In the genomic region with DNA sequence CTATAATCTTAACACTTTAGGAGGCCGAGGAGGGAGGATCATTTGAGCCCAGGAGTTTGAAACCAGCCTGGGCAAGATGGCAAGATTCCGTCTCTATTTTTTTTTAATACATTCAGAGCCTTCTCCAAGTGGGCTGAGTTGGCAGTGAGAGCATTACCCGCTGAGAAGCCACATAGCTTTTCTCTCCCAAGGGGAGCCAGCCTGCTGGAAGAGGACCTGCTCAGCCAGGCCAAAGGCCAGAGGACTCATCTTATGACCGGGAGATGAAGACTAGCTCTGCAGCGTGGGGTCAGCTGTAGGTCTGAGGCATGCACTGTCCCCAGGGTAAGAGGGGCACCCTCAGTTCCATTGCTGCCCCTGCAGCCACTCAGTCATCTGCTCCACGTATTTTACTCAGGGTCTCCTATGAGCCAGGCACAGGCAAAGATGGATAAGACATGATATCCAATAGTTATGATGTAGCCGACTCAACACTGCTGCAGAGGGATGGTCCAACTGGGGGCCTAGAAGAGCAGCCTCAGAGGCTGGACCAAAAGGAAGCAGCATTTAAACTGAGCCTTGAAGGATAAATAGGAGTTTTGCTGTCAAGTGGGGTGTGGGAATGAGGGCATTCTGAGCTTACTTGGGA, we compare ENCODE assay signal across 12 cellular contexts. TPM values are rescaled to one million over a fixed set of nuclear protein-coding genes. Genes with fewer than 3 reads are reported as not detected.
DNase-seq lines count a peak whose midpoint lies in the region; ATAC-seq and TF ChIP-seq lines count a peak whose summit lies in the region.
"Had no signal": no experiment of that assay in that cellular context is flagged by ENCODE, and none has a peak within 500 bp of the region (broad histone marks: within the 10 kb centered on the region; RNA-seq: fewer than 3 reads in every experiment).

No MANE protein-coding gene starts in this region.

- H3K4me3 ChIP-seq in upper lobe of left lung, result no peak overlapping the region
- H3K4me3 ChIP-seq in effector memory CD4-positive, alpha-beta T cell (ENCODE audit: insufficient read depth, low read depth, low read length, poor library complexity, severe bottlenecking), result no peak overlapping the region

- H3K23ac ChIP-seq in H9 (ENCODE audit: insufficient read length, low read depth, low read length), result no peak overlapping the region

- H3K27me3 Mint-ChIP-seq in CD4-positive, alpha-beta T cell, result peaks cover 40% of the 10 kb centered on the region
- H3K27me3 Mint-ChIP-seq in H9 (ENCODE audit: low read depth) (peaks cover 11% of the 10 kb centered on the region), neural crest cell (ENCODE audit: low read depth) (peaks cover 6% of the 10 kb centered on the region)
- H3K27me3 Mint-ChIP-seq in dendritic cell treated with granulocyte-macrophage colony-stimulating factor and Interleukin-4, amounts not matched to agents 40 ng/mL and 50 ng/mL, for 4 days, result peaks cover 8% of the 10 kb centered on the region

- no peak for TF ChIP-seq CTCF in CD4-positive, alpha-beta T cell (IDR thresholded peaks at IDR 0.05)
- TF ChIP-seq CTCF in H9 (conservative IDR thresholded peaks at IDR 0.05), result no peak
- TF ChIP-seq CTCF in neural crest cell (conservative IDR thresholded peaks at IDR 0.05), result no peak
- no peak for TF ChIP-seq CTCF in upper lobe of left lung (IDR thresholded peaks at IDR 0.05)

- CTCF ChIA-PET in CD4-positive, alpha-beta T cell (lab: Charles Lee), result interaction anchor here (0.7 to 2.8 kb wide), 2 partner anchors 10 to 14 kb away, joined by 3 to 7 read pairs; no protein-coding TSS in a partner anchor

- H3K14ac ChIP-seq in H9 (ENCODE audit: insufficient read depth, low read length), result no peak overlapping the region

- DNase-seq in CD4-positive, alpha-beta T cell, result no peak
- DNase-seq in H9 (no peak), neural crest cell (ENCODE audit: low read depth, low spot score) (no peak), upper lobe of left lung (no peak), kidney glomerular epithelial cell (lab: John Stamatoyannopoulos, UW) (no peak), retina (no peak)
- DNase-seq in effector memory CD4-positive, alpha-beta T cell, result no peak
- DNase-seq: activated CD4-positive, CD25-positive, alpha-beta regulatory T cell treated with anti-CD3 and anti-CD28 coated beads, Interleukin-2, amount 50 U/mL, for 72 hours; GDM1; SK-N-SH had no signal

- WGBS in H9 (ENCODE audit: extremely low coverage, insufficient read length, low lambda C conversion rate), result no CpG with 5 or more reads among the region's 7 CpGs
- WGBS in upper lobe of left lung, 2 donors, result 77 to 87% methylated on average over 7 of the region's 7 CpGs

- H3K79me2 ChIP-seq in H9 (ENCODE audit: insufficient read depth, low read length), result no peaks in the 10 kb centered on the region

- H4K20me1 ChIP-seq in H9 (ENCODE audit: control insufficient read depth, insufficient read depth, insufficient read length), result no peaks in the 10 kb centered on the region

- H2BK15ac ChIP-seq in H9 (ENCODE audit: low read depth, low read length), result no peak overlapping the region

- TF ChIP-seq EP300 in upper lobe of left lung (IDR thresholded peaks at IDR 0.05), result no peak

- H3K36me3 ChIP-seq in upper lobe of left lung, result no peaks in the 10 kb centered on the region
- no peaks in the 10 kb centered on the region for H3K36me3 ChIP-seq in effector memory CD4-positive, alpha-beta T cell (ENCODE audit: control insufficient read depth, insufficient read depth, low read length)

- no peak overlapping the region for H3K27ac ChIP-seq in CD4-positive, alpha-beta T cell (ENCODE audit: low read depth, low read length)
- H3K27ac ChIP-seq in H9 (ENCODE audit: insufficient read length, low read depth, low read length) (no peak overlapping the region), upper lobe of left lung (peak overlapping the region in 2 of 4 donors; percentile 94 to 97)
- no peak overlapping the region for H3K27ac ChIP-seq in effector memory CD4-positive, alpha-beta T cell (ENCODE audit: insufficient read depth, low read length, poor library complexity, severe bottlenecking)
- H3K27ac ChIP-seq: C4-2B had no signal

- H3K9me3 ChIP-seq in CD4-positive, alpha-beta T cell (ENCODE audit: control insufficient read depth, low read length), result no peaks in the 10 kb centered on the region
- H3K9me3 ChIP-seq in H9 (ENCODE audit: control insufficient read depth, low read depth, low read length) (no peaks in the 10 kb centered on the region), upper lobe of left lung (no peaks in the 10 kb centered on the region)
- H3K9me3 ChIP-seq in effector memory CD4-positive, alpha-beta T cell (ENCODE audit: control insufficient read depth, low read length), result no peaks in the 10 kb centered on the region
- H3K9me3 ChIP-seq: SK-N-SH had no signal

- H2BK12ac ChIP-seq in H9 (ENCODE audit: insufficient read length, low read depth, low read length), result no peak overlapping the region

- no peak overlapping the region for H3K27ac Mint-ChIP-seq in CD4-positive, alpha-beta T cell
- H3K27ac Mint-ChIP-seq in H9 (no peak overlapping the region), neural crest cell (ENCODE audit: unreplicated experiment) (no peak overlapping the region)
- peak overlapping the region; percentile 97 for H3K27ac Mint-ChIP-seq in dendritic cell treated with granulocyte-macrophage colony-stimulating factor and Interleukin-4, amounts not matched to agents 40 ng/mL and 50 ng/mL, for 4 days

- no peak overlapping the region for H3T11ph ChIP-seq in H9 (ENCODE audit: low read length)

- POLR2A ChIA-PET in CD4-positive, alpha-beta T cell (lab: Charles Lee), result no interaction called here

- no peak overlapping the region for H2BK5ac ChIP-seq in H9 (ENCODE audit: insufficient read length, low read length)

- no peaks in the 10 kb centered on the region for H3K9me3 Mint-ChIP-seq in CD4-positive, alpha-beta T cell
- no peaks in the 10 kb centered on the region; a peak in 1 of 5 replicates for H3K9me3 Mint-ChIP-seq in H9
- no peaks in the 10 kb centered on the region for H3K9me3 Mint-ChIP-seq in dendritic cell treated with granulocyte-macrophage colony-stimulating factor and Interleukin-4, amounts not matched to agents 40 ng/mL and 50 ng/mL, for 4 days
- H3K9me3 Mint-ChIP-seq in neural crest cell, result no peaks in the 10 kb centered on the region

- no peaks in the 10 kb centered on the region for H3K27me3 ChIP-seq in CD4-positive, alpha-beta T cell (ENCODE audit: control insufficient read depth, insufficient read depth, low read length)
- H3K27me3 ChIP-seq in H9 (ENCODE audit: insufficient read depth, low read length), result no peaks in the 10 kb centered on the region
- no peaks in the 10 kb centered on the region for H3K27me3 ChIP-seq in upper lobe of left lung
- H3K27me3 ChIP-seq in effector memory CD4-positive, alpha-beta T cell (replicated peaks; ENCODE audit: control insufficient read depth, insufficient read depth, low read length, poor library complexity, severe bottlenecking), result peaks cover 3% of the 10 kb centered on the region

- no peak for TF ChIP-seq POLR2A in upper lobe of left lung (IDR thresholded peaks at IDR 0.05)

- no peak for ATAC-seq in CD4-positive, alpha-beta T cell (ENCODE audit: poor library complexity)
- ATAC-seq in upper lobe of left lung (ENCODE audit: low FRiP score in 2 of 2), result no peak

- peaks cover 15% of the 10 kb centered on the region for H3K4me1 Mint-ChIP-seq in CD4-positive, alpha-beta T cell (ENCODE audit: low read depth)
- H3K4me1 Mint-ChIP-seq in H9, result peaks cover 33 to 38% of the 10 kb centered on the region in 2 experiments
- peaks cover 51% of the 10 kb centered on the region for H3K4me1 Mint-ChIP-seq in dendritic cell treated with granulocyte-macrophage colony-stimulating factor and Interleukin-4, amounts not matched to agents 40 ng/mL and 50 ng/mL, for 4 days (ENCODE audit: low read depth)
- H3K4me1 Mint-ChIP-seq in neural crest cell, result peaks cover 41% of the 10 kb centered on the region

- peak overlapping the region; percentile 86 for H3K4me3 Mint-ChIP-seq in CD4-positive, alpha-beta T cell
- H3K4me3 Mint-ChIP-seq in H9 (peak overlapping the region; percentile 17 to 43; a peak in 3 of 5 replicates), neural crest cell (peak overlapping the region; percentile 78)
- H3K4me3 Mint-ChIP-seq in dendritic cell treated with granulocyte-macrophage colony-stimulating factor and Interleukin-4, amounts not matched to agents 40 ng/mL and 50 ng/mL, for 4 days, result peak overlapping the region; percentile 17

- no peak overlapping the region for H2AFZ ChIP-seq in H9 (ENCODE audit: low read length)

- no peaks in the 10 kb centered on the region for H3K36me3 Mint-ChIP-seq in CD4-positive, alpha-beta T cell (ENCODE audit: low read depth)
- H3K36me3 Mint-ChIP-seq in H9 (ENCODE audit: insufficient read depth in 1 of 3, low read depth in 3 of 3) (peaks cover 5 to 10% (median 9%) of the 10 kb centered on the region in 3 experiments; a peak in 5 of 7 replicates), neural crest cell (ENCODE audit: low read depth) (no peaks in the 10 kb centered on the region)
- H3K36me3 Mint-ChIP-seq in dendritic cell treated with granulocyte-macrophage colony-stimulating factor and Interleukin-4, amounts not matched to agents 40 ng/mL and 50 ng/mL, for 4 days (ENCODE audit: low read depth), result peaks cover 39% of the 10 kb centered on the region

- peaks cover 4% of the 10 kb centered on the region; the same call in 1 of the 2 replicates for H3K4me1 ChIP-seq in H9 (ENCODE audit: insufficient read depth, low read length)
- H3K4me1 ChIP-seq in upper lobe of left lung, result peaks cover 37 to 47% (median 47%) of the 10 kb centered on the region in 4 donors
- peaks cover 5% of the 10 kb centered on the region for H3K4me1 ChIP-seq in effector memory CD4-positive, alpha-beta T cell (ENCODE audit: control insufficient read depth, insufficient read depth, low read length, poor library complexity, severe bottlenecking)

- H3K23me2 ChIP-seq in H9 (ENCODE audit: insufficient read length, low read depth, low read length, poor library complexity, severe bottlenecking), result peaks cover 21% of the 10 kb centered on the region

- H3K79me1 ChIP-seq in H9 (ENCODE audit: insufficient read depth, low read depth, low read length, poor library complexity, severe bottlenecking), result no peaks in the 10 kb centered on the region

- intact Hi-C loops in CD4-positive, alpha-beta T cell (cut with DNase I, micrococcal nuclease), result loop anchor here (5.0 kb wide), 1 partner anchor 34 kb away; no protein-coding TSS in a partner anchor
- intact Hi-C loops in dendritic cell treated with granulocyte-macrophage colony-stimulating factor and Interleukin-4, amounts not matched to agents 40 ng/mL and 50 ng/mL, for 4 days (cut with micrococcal nuclease), result loop anchor here (1.0 kb wide), 1 partner anchor 25 kb away; no protein-coding TSS in a partner anchor

- H4K91ac ChIP-seq in H9 (ENCODE audit: insufficient read length, low read depth, low read length), result no peak overlapping the region

- H4K5ac ChIP-seq in H9 (ENCODE audit: insufficient read length, low read depth, low read length), result no peak overlapping the region

- H2BK120ac ChIP-seq in H9 (ENCODE audit: low read depth, low read length, poor library complexity, severe bottlenecking), result no peak overlapping the region

- no peak overlapping the region for H3K18ac ChIP-seq in H9 (ENCODE audit: insufficient read length, low read depth, low read length)

- H3K4me2 ChIP-seq in H9 (ENCODE audit: insufficient read depth, insufficient read length, low read length), result no peak overlapping the region
- H3K4me2 ChIP-seq: SK-N-SH had no signal

- no peak overlapping the region for H2AK5ac ChIP-seq in H9 (ENCODE audit: insufficient read length, low read length)

- no peak overlapping the region for H3K56ac ChIP-seq in H9 (ENCODE audit: insufficient read length, low read depth, low read length)

- H4K8ac ChIP-seq in H9 (replicated peaks; ENCODE audit: insufficient read length, low read depth, low read length), result no peak overlapping the region

- H3K9ac ChIP-seq in H9 (ENCODE audit: extremely low read depth, insufficient read length, low read length), result no peak overlapping the region
- H3K9ac ChIP-seq: SK-N-SH had no signal

- H2BK20ac ChIP-seq in H9 (ENCODE audit: low read depth, low read length, poor library complexity, severe bottlenecking), result no peak overlapping the region

- no peak overlapping the region for H3K4ac ChIP-seq in H9 (ENCODE audit: low read depth, low read length)

RNA-seq across cellular contexts. Expression of a gene that starts 1.8 kb away (rescaled TPM):
- under 1 TPM; 0.52 to 0.89 TPM for total RNA-seq in CD4-positive, alpha-beta T cell
- total RNA-seq in H9 (2021) (26.6 and 26.7 TPM in 2 replicates), neural crest cell (52.3 and 52.8 TPM in 2 replicates), upper lobe of left lung (10 to 100 TPM; 18.2 to 62.7 (median 31.8) TPM)

RNA-seq across cellular contexts. Expression of a gene that starts 24.7 kb away (rescaled TPM):
- total RNA-seq in CD4-positive, alpha-beta T cell, result 10 to 100 TPM; 10.7 to 11.6 TPM
- total RNA-seq in H9 (2021), result 6.5 and 6.9 TPM in 2 replicates
- 2.4 and 3.3 TPM in 2 replicates for total RNA-seq in neural crest cell
- 10 to 100 TPM; 25.2 to 62.5 (median 45.0) TPM for total RNA-seq in upper lobe of left lung

RNA-seq across cellular contexts. Expression of a gene that starts 25.2 kb away (rescaled TPM):
- total RNA-seq in CD4-positive, alpha-beta T cell, result 10 to 100 TPM; 58.4 to 60.6 TPM
- total RNA-seq in H9 (2021) (32.2 and 33.2 TPM in 2 replicates), neural crest cell (24.6 and 26.9 TPM in 2 replicates), upper lobe of left lung (10 to 100 TPM; 20.5 to 51.3 (median 26.4) TPM)

Comparison
In these comparisons a context has a peak if more than half of its experiments do, and no peak if none do; other contexts are left out.
1. H3K4me3 Mint-ChIP-seq: peak in every context shown above with its lines; median percentile 86 in CD4-positive, alpha-beta T cell; 78 in neural crest cell; 30 in H9; 17 in dendritic cell treated with granulocyte-macrophage colony-stimulating factor and Interleukin-4, amounts not matched to agents 40 ng/mL and 50 ng/mL, for 4 days.
2. RNA of a gene that starts 1.8 kb away (total RNA-seq): 52.3 to 52.8 TPM in neural crest cell, 18.2 to 62.7 TPM in upper lobe of left lung and 26.6 to 26.7 TPM in H9; 0.52 to 0.89 TPM in CD4-positive, alpha-beta T cell; every median in the first group is over 10 times any median in the second.